In genomic region chr2:231712462-231713021, GRCh38 we compare ENCODE assay signal across 8 cellular contexts. TPM values are rescaled to one million over a fixed set of nuclear protein-coding genes. Genes with fewer than 3 reads are reported as not detected.
DNase-seq lines count a peak whose midpoint lies in the region; ATAC-seq and TF ChIP-seq lines count a peak whose summit lies in the region.
"Not testable (repeated sequence)": the region's sequence is repeated elsewhere in the genome, so short reads cannot be mapped to it uniquely, and the experiment has no call there.

No MANE protein-coding gene starts in this region.

- peak overlapping the region; percentile 99 for H3K9ac ChIP-seq in NT2/D1 (ENCODE audit: insufficient read length, low read depth)

- peak overlapping the region; percentile 98 for H3K27ac Mint-ChIP-seq in activated CD4-positive, alpha-beta memory T cell treated with anti-CD3 and anti-CD28 coated beads for 36 hours
- H3K27ac Mint-ChIP-seq in activated naive CD8-positive, alpha-beta T cell treated with anti-CD3 and anti-CD28 coated beads, Interleukin-2, amount 50 U/mL, for 24 hours = peak overlapping the region; percentile 96

- intact Hi-C loops in activated CD4-positive, alpha-beta memory T cell treated with anti-CD3 and anti-CD28 coated beads for 36 hours (cut with micrococcal nuclease) = loop anchor here (1.0 kb wide), 1 partner anchor 69 kb away; the partner anchor contains the start of gene PDE6D
- intact Hi-C loops in thyroid gland (cut with DNase I) = not testable (repeated sequence)

- TF ChIP-seq POLR2A in thyroid gland (IDR thresholded peaks at IDR 0.05) = not testable (repeated sequence)

- H3K9me3 Mint-ChIP-seq in activated CD4-positive, alpha-beta memory T cell treated with anti-CD3 and anti-CD28 coated beads for 36 hours; activated naive CD8-positive, alpha-beta T cell treated with anti-CD3 and anti-CD28 coated beads, Interleukin-2, amount 50 U/mL, for 24 hours: not testable (repeated sequence)

- not testable (repeated sequence) for TF ChIP-seq CTCF in epithelial cell of proximal tubule (conservative IDR thresholded peaks at IDR 0.05; ENCODE audit: low read depth, low read length); thyroid gland (IDR thresholded peaks at IDR 0.05)

- peaks cover 45% of the 10 kb centered on the region for H3K36me3 ChIP-seq in NT2/D1 (ENCODE audit: insufficient read depth, insufficient read length, low read length)
- peaks cover 39% of the 10 kb centered on the region for H3K36me3 ChIP-seq in mesodermal cell (ENCODE audit: control insufficient read depth, insufficient read depth, low read length)
- H3K36me3 ChIP-seq in thyroid gland = not testable (repeated sequence)

- H3K36me3 Mint-ChIP-seq in activated CD4-positive, alpha-beta memory T cell treated with anti-CD3 and anti-CD28 coated beads for 36 hours = peaks cover 41% of the 10 kb centered on the region
- peaks cover 44% of the 10 kb centered on the region for H3K36me3 Mint-ChIP-seq in activated naive CD8-positive, alpha-beta T cell treated with anti-CD3 and anti-CD28 coated beads, Interleukin-2, amount 50 U/mL, for 24 hours (ENCODE audit: low read depth)

- peak overlapping the region; percentile 87; the same call in 1 of the 2 replicates for H3K4me3 ChIP-seq in GM08714 (ENCODE audit: low read length)
- H3K4me3 ChIP-seq in NT2/D1 (ENCODE audit: insufficient read length, low read depth) = peak overlapping the region; percentile 98
- H3K4me3 ChIP-seq in epithelial cell of proximal tubule (ENCODE audit: low read depth, low read length) = peak overlapping the region; percentile 85
- H3K4me3 ChIP-seq in mesodermal cell (ENCODE audit: extremely low read depth, insufficient read depth, low read length, poor library complexity, severe bottlenecking) = peak overlapping the region; percentile 11
- H3K4me3 ChIP-seq in thyroid gland (replicated peaks in 1 of 3) = not testable (repeated sequence)

- POLR2A ChIA-PET in activated CD4-positive, alpha-beta memory T cell treated with anti-CD3 and anti-CD28 coated beads for 36 hours (lab: Charles Lee) = interaction anchor here (0.5 to 5.2 kb wide), 5 partner anchors 31 to 252 kb away, joined by 3 to 69 read pairs (median 3); partner anchors contain the start of gene NCL

- H3K27ac ChIP-seq in mesodermal cell (ENCODE audit: low read depth, low read length, severe bottlenecking) (peak overlapping the region; percentile 77), thyroid gland (peak overlapping the region in 2 of 3 donors; percentile 100)

- peak; percentile 3 for ATAC-seq in activated naive CD8-positive, alpha-beta T cell treated with anti-CD3 and anti-CD28 coated beads, Interleukin-2, amount 50 U/mL, for 24 hours

- WGBS in mesodermal cell (ENCODE audit: insufficient coverage in 2 of 2), 2 experiments = 80 to 90% methylated on average over 1 to 4 of the region's 18 CpGs
- 53 to 64% methylated on average over 18 of the region's 18 CpGs for WGBS in thyroid gland, 2 donors

- peaks cover 23% of the 10 kb centered on the region for H3K4me1 Mint-ChIP-seq in activated CD4-positive, alpha-beta memory T cell treated with anti-CD3 and anti-CD28 coated beads for 36 hours (ENCODE audit: low read depth)
- H3K4me1 Mint-ChIP-seq in activated naive CD8-positive, alpha-beta T cell treated with anti-CD3 and anti-CD28 coated beads, Interleukin-2, amount 50 U/mL, for 24 hours = peaks cover 51% of the 10 kb centered on the region

- DNase-seq in NT2/D1 (ENCODE audit: low read depth, low spot score); epithelial cell of proximal tubule (ENCODE audit: low read depth); thyroid gland: not testable (repeated sequence)
- DNase-seq in activated CD4-positive, alpha-beta memory T cell treated with anti-CD3 and anti-CD28 coated beads for 36 hours = peak; percentile 79
- peak; percentile 64 for DNase-seq in activated naive CD8-positive, alpha-beta T cell treated with anti-CD3 and anti-CD28 coated beads, Interleukin-2, amount 50 U/mL, for 24 hours
- DNase-seq in stimulated activated CD4-positive, alpha-beta T cell treated with anti-CD3 and anti-CD28 coated beads, Interleukin-12 subunit alpha, Interleukin-12 subunit beta, amount 100 ng/mL, for 48 hours (ENCODE audit: low read depth in 2 of 3, low spot score in 1 of 3) = peak in 2 of 3 donors; percentile 18 to 30

- not testable (repeated sequence) for H3K27me3 Mint-ChIP-seq in activated CD4-positive, alpha-beta memory T cell treated with anti-CD3 and anti-CD28 coated beads for 36 hours; activated naive CD8-positive, alpha-beta T cell treated with anti-CD3 and anti-CD28 coated beads, Interleukin-2, amount 50 U/mL, for 24 hours

- not testable (repeated sequence) for H3K9me3 ChIP-seq in NT2/D1 (ENCODE audit: insufficient read depth, low read length); mesodermal cell (ENCODE audit: control insufficient read depth, low read length); thyroid gland

- not testable (repeated sequence) for H3K27me3 ChIP-seq in NT2/D1 (ENCODE audit: insufficient read depth, insufficient read length); thyroid gland

- peak overlapping the region; percentile 82 for H3K4me3 Mint-ChIP-seq in activated CD4-positive, alpha-beta memory T cell treated with anti-CD3 and anti-CD28 coated beads for 36 hours
- peak overlapping the region; percentile 98 for H3K4me3 Mint-ChIP-seq in activated naive CD8-positive, alpha-beta T cell treated with anti-CD3 and anti-CD28 coated beads, Interleukin-2, amount 50 U/mL, for 24 hours

- CTCF ChIA-PET in activated CD4-positive, alpha-beta memory T cell treated with anti-CD3 and anti-CD28 coated beads for 36 hours (lab: Charles Lee) = interaction anchor here (5.4 to 12.1 kb wide), 3 partner anchors 9 to 100 kb away, joined by 106 to 578 read pairs (median 154); no protein-coding TSS in a partner anchor

- H3K4me1 ChIP-seq in NT2/D1 (ENCODE audit: insufficient read depth, insufficient read length) = peaks cover 35% of the 10 kb centered on the region
- H3K4me1 ChIP-seq in mesodermal cell (ENCODE audit: control insufficient read depth, insufficient read depth, low read length, poor library complexity, severe bottlenecking) = peaks cover 32% of the 10 kb centered on the region
- H3K4me1 ChIP-seq in thyroid gland = peaks cover 24 to 34% of the 10 kb centered on the region in 2 donors

RNA-seq across cellular contexts. Expression of gene PTMA, which starts 4.2 kb away (rescaled TPM):
- 1,000 to 10,000 TPM; 1,763 to 1,778 TPM for total RNA-seq in activated CD4-positive, alpha-beta memory T cell treated with anti-CD3 and anti-CD28 coated beads for 36 hours
- 1,797 and 2,011 TPM in 2 replicates for total RNA-seq in epithelial cell of proximal tubule
- polyA plus RNA-seq in mesodermal cell (2013, experiment 1 of 2) = 986 TPM
- 1,146 TPM for polyA plus RNA-seq in mesodermal cell (2013, experiment 2 of 2)
- total RNA-seq in thyroid gland = 1,000 to 10,000 TPM in 3 of 4 donors, 100 to 1,000 TPM in 1; 631 to 1,160 (median 1,099) TPM
